Comparison of ENCODE assay signal across 1 cellular context in genomic region chr2:11770531-11771188, GRCh38.
TF ChIP-seq lines count a peak whose summit lies in the region.

No MANE protein-coding gene starts in this region.

TF ChIP-seq in HepG2, 621 proteins besides CTCF, POLR2A, EP300 and RAD21 (continued from another document):
- TF ChIP-seq MAFK (conservative IDR thresholded peaks at IDR 0.05 in 1 of 2, IDR thresholded peaks at IDR 0.05 in 1 of 2; ENCODE audit: low read length in 2 of 2) (peak; percentile 57 to 77; a peak in 3 of 4 replicates), MAFF (IDR thresholded peaks at IDR 0.05; ENCODE audit: low read depth, low read length) (peak; percentile 71), ZNF556 (CRISPR knock-in tag; IDR thresholded peaks at IDR 0.05; ENCODE audit: borderline replicate concordance) (no peak), KDM3A (CRISPR knock-in tag; IDR thresholded peaks at IDR 0.05; ENCODE audit: low read depth) (no peak)
